Comparison of ENCODE assay signal across 16 cellular contexts in genomic region chr1:209409786-209410185, GRCh38.
DNase-seq lines count a peak whose midpoint lies in the region; ATAC-seq and TF ChIP-seq lines count a peak whose summit lies in the region.
"Had no signal": no experiment of that assay in that cellular context is flagged by ENCODE, and none has a peak within 500 bp of the region (broad histone marks: within the 10 kb centered on the region; RNA-seq: fewer than 3 reads in every experiment).

No MANE protein-coding gene starts in this region.

- no peaks in the 10 kb centered on the region for H3K27me3 ChIP-seq in BJ (ENCODE audit: control insufficient read depth, insufficient read depth, low read length)
- no peaks in the 10 kb centered on the region for H3K27me3 ChIP-seq in MG63
- H3K27me3 ChIP-seq in left lung, result no peaks in the 10 kb centered on the region
- H3K27me3 ChIP-seq in thyroid gland, result no peaks in the 10 kb centered on the region
- H3K27me3 ChIP-seq: cardiac muscle cell had no signal

- no peak for TF ChIP-seq POLR2A in thyroid gland (IDR thresholded peaks at IDR 0.05)

- H3K4me3 ChIP-seq in BJ (ENCODE audit: low read depth, low read length) (no peak overlapping the region), MG63 (no peak overlapping the region), cardiac fibroblast (replicated peaks in 1 of 2; ENCODE audit: low read depth in 2 of 2, low read length in 2 of 2) (no peak overlapping the region), left lung (no peak overlapping the region), thyroid gland (replicated peaks in 1 of 3) (no peak overlapping the region)
- H3K4me3 ChIP-seq: cardiac muscle cell had no signal

- 87 to 96% methylated on average over 2 of the region's 2 CpGs for WGBS in thyroid gland, 2 donors

- CTCF ChIA-PET in BJ (lab: Yijun Ruan, JAX), result interaction anchor here (0.6 kb wide), 1 partner anchor 104 kb away, joined by 3 read pairs; no protein-coding TSS in a partner anchor

- no peak for TF ChIP-seq CTCF in BJ (IDR thresholded peaks at IDR 0.05; ENCODE audit: insufficient read depth, low read depth, low read length)
- TF ChIP-seq CTCF in cardiac fibroblast (IDR thresholded peaks at IDR 0.05; ENCODE audit: low read depth, low read length), result no peak
- TF ChIP-seq CTCF in left lung (IDR thresholded peaks at IDR 0.05), result no peak
- no peak for TF ChIP-seq CTCF in thyroid gland (IDR thresholded peaks at IDR 0.05)
- no peak for TF ChIP-seq CTCF in omental fat pad (IDR thresholded peaks at IDR 0.05)

- H3K36me3 ChIP-seq in BJ (ENCODE audit: control insufficient read depth, insufficient read depth, low read length) (no peaks in the 10 kb centered on the region), MG63 (no peaks in the 10 kb centered on the region), left lung (no peaks in the 10 kb centered on the region), thyroid gland (no peaks in the 10 kb centered on the region)
- H3K36me3 ChIP-seq: cardiac muscle cell had no signal

- H3K9me3 ChIP-seq in MG63, result no peaks in the 10 kb centered on the region
- no peaks in the 10 kb centered on the region for H3K9me3 ChIP-seq in left lung
- H3K9me3 ChIP-seq in thyroid gland, result no peaks in the 10 kb centered on the region

- peaks cover 0 to 15% of the 10 kb centered on the region in 2 donors for H3K4me1 ChIP-seq in left lung
- peaks cover 3 to 4% of the 10 kb centered on the region in 2 donors for H3K4me1 ChIP-seq in thyroid gland

- intact Hi-C loops in left lung (cut with DNase I) (no loop called here), thyroid gland (cut with DNase I) (no loop called here)

- POLR2A ChIA-PET in BJ (lab: Charles Lee), result interaction anchor here (0.7 kb wide), 1 partner anchor 1206 kb away, joined by 3 read pairs; no protein-coding TSS in a partner anchor

- H3K27ac ChIP-seq in left lung (no peak overlapping the region), thyroid gland (no peak overlapping the region)
- H3K27ac ChIP-seq: cardiac muscle cell had no signal

- ATAC-seq in left lung (peak; percentile 32), omental fat pad (ENCODE audit: low FRiP score) (no peak)
- ATAC-seq: T-helper 17 cell had no signal

- DNase-seq in BJ (ENCODE audit: low read depth) (peak; percentile 68), MG63 (peak; percentile 20), cardiac fibroblast (ENCODE audit: low read depth in 2 of 2) (peak; percentile 32 to 93), left lung (no peak), NCI-H2171 treated with DMSO at 0.1 percent for 48 hours (lab: John Stamatoyannopoulos, UW) (no peak), thyroid gland (no peak), omental fat pad (ENCODE audit: low spot score) (no peak), Kasumi-1 (lab: John Stamatoyannopoulos, UW) (no peak)
- DNase-seq: activated CD4-positive, alpha-beta T cell treated with anti-CD3 and anti-CD28 coated beads, Interleukin-2, amount 50 U/mL, for 48 hours; activated effector memory CD4-positive, alpha-beta T cell treated with Interleukin-2 at 50 U/mL for 16 hours; C1 segment of cervical spinal cord; NCI-H2029; stimulated activated CD4-positive, alpha-beta T cell treated with anti-CD3 and anti-CD28 coated beads, Interleukin-4, amount 100 ng/mL, for 24 hours; stimulated activated naive CD4-positive, alpha-beta T cell treated with Interleukin-2 at 50 U/mL for 16 hours; T-helper 17 cell had no signal

Comparison
In these comparisons a context has a peak if more than half of its experiments do, and no peak if none do; other contexts are left out.
1. DNase-seq: peak in BJ (single experiment), MG63 (single experiment) and cardiac fibroblast (2 of 2); none in left lung (0 of 2), NCI-H2171 treated with DMSO at 0.1 percent for 48 hours (single experiment), thyroid gland (0 of 2), omental fat pad (single experiment) and Kasumi-1 (0 of 2).